ENCODE assay signal across 21 cellular contexts in genomic region chr6:97396880-97397279, GRCh38.
"Had no signal": no experiment of that assay in that cellular context is flagged by ENCODE, and none has a peak within 500 bp of the region (broad histone marks: within the 10 kb centered on the region; RNA-seq: fewer than 3 reads in every experiment).

No MANE protein-coding gene starts in this region.

- FAIRE-seq: HTR-8/SVneo, RCC 7860 had no signal

- H3K4me2 ChIP-seq: KMS-11 had no signal

- DNase-seq: Kasumi-1, MM.1S, NCI-H1092 treated with DMSO at 0.1 percent for 48 hours, NCI-H1436, NCI-H187, NCI-H2029, NCI-H2081 treated with DMSO at 0.1 percent for 48 hours, NCI-H2171, NCI-H345, NCI-H446 treated with DMSO at 0.1 percent for 48 hours, NCI-H510A treated with DMSO at 0.1 percent for 48 hours, NCI-H526 treated with DMSO at 0.1 percent for 48 hours, NCI-H748 treated with DMSO at 0.1 percent for 48 hours, RPMI8226, SHP77, T-helper 1 cell had no signal

- H3K9ac ChIP-seq: KMS-11 had no signal

- ATAC-seq: SK-N-SH treated with all-trans-retinoic acid at 6 μM for 48 hours had no signal

- H3K27ac ChIP-seq: HL-60, KMS-11 had no signal
